8 cellular contexts compared by ENCODE assay signal in the genomic region with DNA sequence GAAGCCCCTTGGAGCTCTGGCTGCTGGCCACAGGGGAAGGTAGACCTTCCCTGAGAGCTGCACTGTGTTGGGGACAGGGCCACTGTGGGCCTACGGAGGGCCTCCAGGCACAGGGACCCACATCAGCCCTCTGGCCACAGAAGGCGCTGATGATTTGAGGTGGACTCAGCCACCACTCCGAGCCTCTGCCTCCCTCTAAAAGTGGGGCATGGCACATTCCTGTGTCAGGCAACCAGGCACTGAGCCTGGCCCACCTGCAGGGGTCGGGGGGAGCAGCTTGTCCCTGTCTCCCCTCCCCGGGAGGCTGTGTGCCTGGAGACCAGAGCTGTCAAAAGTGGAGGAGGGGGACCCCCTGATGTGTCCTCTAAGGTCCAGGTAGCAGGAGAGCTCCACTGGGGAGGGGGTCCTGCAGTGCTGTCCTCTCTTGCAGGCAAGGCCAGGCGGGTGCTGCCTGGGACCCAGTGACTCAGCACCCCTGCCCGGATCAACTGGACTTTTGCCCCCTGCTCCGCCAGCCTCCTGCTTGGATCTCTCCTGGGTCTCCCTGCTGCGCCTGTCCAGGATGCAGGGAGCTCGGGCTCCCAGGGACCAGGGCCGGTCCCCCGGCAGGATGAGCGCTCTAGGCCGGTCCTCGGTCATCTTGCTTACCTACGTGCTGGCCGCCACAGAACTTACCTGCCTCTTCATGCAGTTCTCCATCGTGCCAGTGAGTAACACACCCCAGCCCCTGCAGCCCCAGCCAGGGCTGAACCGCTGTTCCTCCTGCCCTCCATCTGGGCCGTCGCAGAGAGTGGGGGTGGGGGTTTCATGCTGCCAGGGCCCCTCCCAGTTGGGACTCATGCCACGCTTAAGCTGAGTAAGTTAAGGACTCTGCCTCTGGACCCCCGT. TPM values are rescaled to one million over a fixed set of nuclear protein-coding genes. Genes with fewer than 3 reads are reported as not detected.
DNase-seq lines count a peak whose midpoint lies in the region; ATAC-seq and TF ChIP-seq lines count a peak whose summit lies in the region.

No MANE protein-coding gene starts in this region.

- TF ChIP-seq CTCF in AG04450 (IDR thresholded peaks at IDR 0.05; ENCODE audit: low read depth, low read length) (no peak), body of pancreas (IDR thresholded peaks at IDR 0.05) (no peak), mucosa of descending colon (IDR thresholded peaks at IDR 0.05) (no peak)

- H3K4me1 ChIP-seq in body of pancreas (peaks cover 17% of the 10 kb centered on the region), mucosa of descending colon (ENCODE audit: low read depth) (peaks cover 16% of the 10 kb centered on the region)

- TF ChIP-seq POLR2A in body of pancreas (IDR thresholded peaks at IDR 0.05) = no peak

- DNase-seq in AG04450 (ENCODE audit: low read depth, low spot score) (no peak), body of pancreas (peak in 2 of 4 donors; percentile 58 to 70), mucosa of descending colon (peak; percentile 70 to 83 (median 81)), NCI-H774 (lab: John Stamatoyannopoulos, UW) (no peak), hypothalamus (lab: John Stamatoyannopoulos, UW) (no peak), OCI-M2 (lab: John Stamatoyannopoulos, UW; ENCODE audit: unreplicated experiment) (no peak), SW 1271 (lab: John Stamatoyannopoulos, UW) (no peak)

- peaks cover 7% of the 10 kb centered on the region; the same call in 1 of the 2 replicates for H3K9me3 ChIP-seq in AG04450 (ENCODE audit: control insufficient read depth, insufficient read depth, low read length)
- H3K9me3 ChIP-seq in body of pancreas = no peaks in the 10 kb centered on the region
- no peaks in the 10 kb centered on the region for H3K9me3 ChIP-seq in mucosa of descending colon

- no peaks in the 10 kb centered on the region for H3K36me3 ChIP-seq in body of pancreas (replicated peaks in 1 of 2; ENCODE audit: insufficient read depth in 1 of 2, low read depth in 2 of 2)
- H3K36me3 ChIP-seq in mucosa of descending colon (ENCODE audit: low read depth) = no peaks in the 10 kb centered on the region

- intact Hi-C loops in body of pancreas (cut with DNase I) = no loop called here
- intact Hi-C loops in mucosa of descending colon (cut with DNase I, micrococcal nuclease) = no loop called here

- CTCF ChIA-PET in AG04450 (lab: Charles Lee) = interaction anchor here (0.6 to 2.4 kb wide), 5 partner anchors 11 to 372 kb away, joined by 3 to 13 read pairs (median 4); no protein-coding TSS in a partner anchor

- ATAC-seq in HG02884 (IDR thresholded peaks at IDR 0.05; ENCODE audit: unreplicated experiment) = peak; percentile 10
- ATAC-seq in body of pancreas = no peak
- peak; percentile 49 for ATAC-seq in mucosa of descending colon

- POLR2A ChIA-PET in AG04450 (lab: Yijun Ruan, JAX) = interaction anchor here (0.5 to 2.3 kb wide), 3 partner anchors 9 to 27 kb away, joined by 3 to 13 read pairs (median 3); partner anchors contain the start of gene PHLDA2

- 82 to 90% methylated on average over 13 to 23 of the region's 23 CpGs for WGBS in body of pancreas, 2 donors

- H3K27ac ChIP-seq in AG04450 (ENCODE audit: low read depth, low read length) (no peak overlapping the region), body of pancreas (peak overlapping the region in 3 of 4 donors; percentile 66 to 80 (median 78))

- H3K27me3 ChIP-seq in AG04450 (ENCODE audit: control insufficient read depth, insufficient read depth, low read length) = no peaks in the 10 kb centered on the region
- no peaks in the 10 kb centered on the region for H3K27me3 ChIP-seq in body of pancreas

- peak overlapping the region; percentile 80 for H3K4me3 ChIP-seq in AG04450 (ENCODE audit: low read depth, low read length)
- H3K4me3 ChIP-seq in body of pancreas = no peak overlapping the region
- peak overlapping the region; percentile 57 for H3K4me3 ChIP-seq in mucosa of descending colon

RNA-seq across cellular contexts. Expression of gene CDKN1C, which starts 17.5 kb away (rescaled TPM):
- polyA plus RNA-seq in AG04450 (2011; rRNA removed) = 6.3 and 8.1 TPM in 2 replicates
- 1.8 and 4.0 TPM in 2 replicates for polyA minus RNA-seq in AG04450 (2011; rRNA and poly(A)+ RNA removed)
- total RNA-seq in body of pancreas (100 to 1,000 TPM in 1 of 2 donors, 10 to 100 TPM in 1; 35.3 to 231 TPM), mucosa of descending colon (10 to 100 TPM in 2 of 3 donors, 1 to 10 TPM in 1; 3.0 to 40.3 (median 10.2) TPM)

RNA-seq across cellular contexts. Expression of gene PHLDA2, which starts 26.2 kb away (rescaled TPM):
- polyA plus RNA-seq in AG04450 (2011; rRNA removed) = 9.6 and 14.4 TPM in 2 replicates
- polyA minus RNA-seq in AG04450 (2011; rRNA and poly(A)+ RNA removed) = 3.2 and 3.6 TPM in 2 replicates
- 1 to 10 TPM in 1 of 2 donors, not detected in 1; 4.2 TPM for total RNA-seq in body of pancreas
- 10 to 100 TPM in 2 of 3 donors, 1 to 10 TPM in 1; 8.9 to 25.6 (median 23.9) TPM for total RNA-seq in mucosa of descending colon

Comparison
In these comparisons a context has a peak if more than half of its experiments do, and no peak if none do; other contexts are left out.
1. DNase-seq: peak in mucosa of descending colon (3 of 3); none in AG04450 (single experiment), NCI-H774 (single experiment), hypothalamus (0 of 51), OCI-M2 (single experiment) and SW 1271 (0 of 2).
2. H3K4me3 ChIP-seq: peak in AG04450 (single experiment) and mucosa of descending colon (single experiment); none in body of pancreas (0 of 2).